ENCODE assay signal across 8 cellular contexts in genomic region chr1:19596065-19596718, GRCh38. TPM values are rescaled to one million over a fixed set of nuclear protein-coding genes. Genes with fewer than 3 reads are reported as not detected.
DNase-seq lines count a peak whose midpoint lies in the region; ATAC-seq and TF ChIP-seq lines count a peak whose summit lies in the region.

No MANE protein-coding gene starts in this region.

- H3K36me3 ChIP-seq in IMR-90 (ENCODE audit: control insufficient read depth, insufficient read depth, low read length) = no peaks in the 10 kb centered on the region
- no peaks in the 10 kb centered on the region for H3K36me3 ChIP-seq in parathyroid adenoma (ENCODE audit: control insufficient read depth, insufficient read depth, low read length)

- peak overlapping the region; percentile 34 for H3K14ac ChIP-seq in IMR-90 (replicated peaks; ENCODE audit: low read depth, low read length)

- H3K18ac ChIP-seq in IMR-90 (ENCODE audit: low read depth, low read length) = peak overlapping the region; percentile 56

- H4K20me1 ChIP-seq in IMR-90 (ENCODE audit: insufficient read depth, low read length) = peaks cover 18% of the 10 kb centered on the region

- peak overlapping the region; percentile 52; the same call in 1 of the 2 replicates for H3K23ac ChIP-seq in IMR-90 (ENCODE audit: low read depth, low read length)

- peaks cover 33% of the 10 kb centered on the region for H3K79me2 ChIP-seq in parathyroid adenoma

- H2AFZ ChIP-seq in IMR-90 (replicated peaks; ENCODE audit: low read length, poor library complexity) (peak overlapping the region; percentile 89), parathyroid adenoma (peak overlapping the region; percentile 86)

- H3K27ac Mint-ChIP-seq in activated CD4-positive, alpha-beta memory T cell treated with anti-CD3 and anti-CD28 coated beads, Interleukin-2, amount 10 ng/mL, durations not matched to agents 7 days and 5 days = peak overlapping the region; percentile 99

- peaks cover 26% of the 10 kb centered on the region for H3K36me3 Mint-ChIP-seq in activated CD4-positive, alpha-beta memory T cell treated with anti-CD3 and anti-CD28 coated beads, Interleukin-2, amount 10 ng/mL, durations not matched to agents 7 days and 5 days (ENCODE audit: low read depth)

- peaks cover 4% of the 10 kb centered on the region for H3K27me3 Mint-ChIP-seq in activated CD4-positive, alpha-beta memory T cell treated with anti-CD3 and anti-CD28 coated beads, Interleukin-2, amount 10 ng/mL, durations not matched to agents 7 days and 5 days

- no peak for TF ChIP-seq CTCF in IMR-90 (conservative IDR thresholded peaks at IDR 0.05; ENCODE audit: low read depth, low read length)
- no peak for TF ChIP-seq CTCF in parathyroid adenoma (IDR thresholded peaks at IDR 0.05)

- peak overlapping the region; percentile 8; the same call in 1 of the 2 replicates for H2BK120ac ChIP-seq in IMR-90 (ENCODE audit: low read depth, low read length)

- H3K9me1 ChIP-seq in IMR-90 (ENCODE audit: insufficient read depth, low read length) = peaks cover 5% of the 10 kb centered on the region

- H3K4me3 Mint-ChIP-seq in activated CD4-positive, alpha-beta memory T cell treated with anti-CD3 and anti-CD28 coated beads, Interleukin-2, amount 10 ng/mL, durations not matched to agents 7 days and 5 days = peak overlapping the region; percentile 95

- no peaks in the 10 kb centered on the region for H3K4me1 ChIP-seq in IMR-90 (ENCODE audit: control insufficient read depth, insufficient read depth, low read length)
- peaks cover 8% of the 10 kb centered on the region for H3K4me1 ChIP-seq in parathyroid adenoma

- ATAC-seq in IMR-90 (ENCODE audit: low read depth) (peak; percentile 35), HG03097 (IDR thresholded peaks at IDR 0.05; ENCODE audit: low FRiP score, unreplicated experiment) (no peak), GM18909 (IDR thresholded peaks at IDR 0.05; ENCODE audit: poor library complexity, unreplicated experiment) (no peak)

- H3K27ac ChIP-seq in IMR-90 (ENCODE audit: insufficient read depth, low read length) (peak overlapping the region; percentile 71), parathyroid adenoma (peak overlapping the region; percentile 99)

- BruUV-seq in IMR-90 (replicated peaks; lab: Mats Ljungman, UMichigan) = no TSS peak

- dilution Hi-C loops in IMR-90 (cut with HindIII; ENCODE audit: low sequenced_read_pairs, unreplicated experiment) = no loop called here

- H3K9me3 ChIP-seq in IMR-90 (ENCODE audit: control insufficient read depth, insufficient read depth, low read length) (no peaks in the 10 kb centered on the region), parathyroid adenoma (ENCODE audit: control insufficient read depth, low read length) (no peaks in the 10 kb centered on the region)

- TF ChIP-seq POLR2A in IMR-90 (IDR thresholded peaks at IDR 0.05; ENCODE audit: low read depth, low read length) = no peak

- H3K9me3 Mint-ChIP-seq in activated CD4-positive, alpha-beta memory T cell treated with anti-CD3 and anti-CD28 coated beads, Interleukin-2, amount 10 ng/mL, durations not matched to agents 7 days and 5 days = no peaks in the 10 kb centered on the region

- H4K8ac ChIP-seq in IMR-90 (ENCODE audit: low read depth in 2 of 2, low read length in 2 of 2) = peak overlapping the region; percentile 79 to 87

- H3K4me3 ChIP-seq in IMR-90 (ENCODE audit: insufficient read depth, low read depth, low read length) = peak overlapping the region; percentile 72
- H3K4me3 ChIP-seq in parathyroid adenoma (ENCODE audit: low read depth, low read length) = peak overlapping the region; percentile 88

- 0 out of 2 replicates have a peak overlapping the region, but pooled peaks have one; percentile 1 for H2AK5ac ChIP-seq in IMR-90 (ENCODE audit: low read depth, low read length)

- H3K56ac ChIP-seq in IMR-90 (ENCODE audit: extremely low read depth, insufficient read depth, low read length) = peak overlapping the region; percentile 60

- intact Hi-C loops in IMR-90 (cut with micrococcal nuclease) = loop anchor here (2.0 to 5.0 kb wide), 3 partner anchors 49 to 199 kb away; partner anchors contain the start of genes CAPZB and NBL1

- peak; percentile 71 for DNase-seq in COLO668 (lab: John Stamatoyannopoulos, UW; ENCODE audit: unreplicated experiment)
- DNase-seq in IMR-90 = peak; percentile 28
- no peak for DNase-seq in activated CD4-positive, alpha-beta memory T cell treated with anti-CD3 and anti-CD28 coated beads, Interleukin-2, amount 10 ng/mL, durations not matched to agents 7 days and 5 days
- DNase-seq in glomerular endothelial cell (ENCODE audit: extremely low read depth, low read depth, low spot score) = peak; percentile 7
- no peak for DNase-seq in cerebellar nuclear complex (lab: John Stamatoyannopoulos, UW)

- H2BK5ac ChIP-seq in IMR-90 (ENCODE audit: low read depth, low read length, poor library complexity, severe bottlenecking) = peak overlapping the region; percentile 55

- peak overlapping the region; percentile 59 for H3K4ac ChIP-seq in IMR-90 (ENCODE audit: low read depth, low read length)

- no peaks in the 10 kb centered on the region for H3K27me3 ChIP-seq in IMR-90 (ENCODE audit: control insufficient read depth, insufficient read depth, low read length)
- H3K27me3 ChIP-seq in parathyroid adenoma (ENCODE audit: control insufficient read depth, insufficient read depth, low read length) = no peaks in the 10 kb centered on the region

- 8% methylated on average over 4 of the region's 11 CpGs; no CpG with 5 or more reads in 1 of the 2 experiments for WGBS in IMR-90 (ENCODE audit: extremely low coverage in 2 of 2, insufficient read length in 1 of 2), 2 experiments

- peaks cover 9 to 37% of the 10 kb centered on the region in 2 experiments; a peak in 3 of 4 replicates for H3K79me1 ChIP-seq in IMR-90 (ENCODE audit: low read depth in 1 of 2, low read length in 2 of 2)

- in situ Hi-C loops in IMR-90 (cut with MboI; ENCODE audit: low sequenced_read_pairs) = no loop called here

- CTCF ChIA-PET in IMR-90 (lab: Yijun Ruan, JAX) = no interaction called here
- CTCF ChIA-PET in activated CD4-positive, alpha-beta memory T cell treated with anti-CD3 and anti-CD28 coated beads, Interleukin-2, amount 10 ng/mL, durations not matched to agents 7 days and 5 days (lab: Charles Lee) = interaction anchor here (0.5 to 2.3 kb wide), 11 partner anchors 12 to 205 kb away, joined by 3 to 7 read pairs (median 5); no protein-coding TSS in a partner anchor

- H3K9ac ChIP-seq in IMR-90 (ENCODE audit: low read depth, low read length) (peak overlapping the region; percentile 62), parathyroid adenoma (peak overlapping the region; percentile 28)

- peak overlapping the region; percentile 91 for H2AK9ac ChIP-seq in IMR-90 (replicated peaks; ENCODE audit: low read depth, low read length, poor library complexity)

- TF ChIP-seq RAD21 in IMR-90 (IDR thresholded peaks at IDR 0.05; ENCODE audit: low read length) = no peak

- H3K4me1 Mint-ChIP-seq in activated CD4-positive, alpha-beta memory T cell treated with anti-CD3 and anti-CD28 coated beads, Interleukin-2, amount 10 ng/mL, durations not matched to agents 7 days and 5 days = peaks cover 45% of the 10 kb centered on the region

- H2BK15ac ChIP-seq in IMR-90 (ENCODE audit: low read depth, low read length) = peak overlapping the region; percentile 3; the same call in 2 of the 3 replicates

- peak overlapping the region; percentile 37 for H4K91ac ChIP-seq in IMR-90 (ENCODE audit: insufficient read depth, low read depth, low read length)

- H3K4me2 ChIP-seq in IMR-90 (ENCODE audit: low read depth, low read length) (peak overlapping the region; percentile 94), parathyroid adenoma (ENCODE audit: low read length) (peak overlapping the region; percentile 62)

- POLR2A ChIA-PET in IMR-90 (lab: Charles Lee; ENCODE audit: unreplicated experiment) = no interaction called here
- POLR2A ChIA-PET in activated CD4-positive, alpha-beta memory T cell treated with anti-CD3 and anti-CD28 coated beads, Interleukin-2, amount 10 ng/mL, durations not matched to agents 7 days and 5 days (lab: Charles Lee) = interaction anchor here (1.0 to 4.5 kb wide), 14 partner anchors 11 to 284 kb away, joined by 3 to 44 read pairs (median 6); partner anchors contain the start of genes AKR7A2, CAPZB, NBL1 and SLC66A1

- no peak overlapping the region for H2BK20ac ChIP-seq in IMR-90 (ENCODE audit: low read depth, low read length)

- peak overlapping the region; percentile 86 for H4K5ac ChIP-seq in IMR-90 (ENCODE audit: low read depth, low read length)

TF ChIP-seq in IMR-90, 13 proteins besides CTCF, POLR2A, EP300 and RAD21:
- TF ChIP-seq BHLHE40 (IDR thresholded peaks at IDR 0.05; ENCODE audit: low read depth, low read length) (peak; percentile 11; the same call in 1 of the 2 replicates), SMC3 (IDR thresholded peaks at IDR 0.05; ENCODE audit: low read depth, low read length) (no peak)

RNA-seq across cellular contexts. Expression of gene NBL1, which starts 47.9 kb away (rescaled TPM):
- total RNA-seq in IMR-90 (2012; rRNA removed) (12.5 and 14.0 TPM in 2 replicates), glomerular endothelial cell (66.4 and 72.9 TPM in 2 replicates)
- polyA plus RNA-seq in IMR-90 (2012; rRNA removed) = 54.2 and 62.7 TPM in 2 replicates
- 30.4 and 44.0 TPM in 2 replicates for polyA plus RNA-seq in IMR-90 (2012; cell fraction: cytosol; rRNA removed)
- polyA plus RNA-seq in IMR-90 (2012; cell fraction: nucleus; rRNA removed; ENCODE audit: low replicate concordance) = 13.3 and 30.2 TPM in 2 replicates
- total RNA-seq in activated CD4-positive, alpha-beta memory T cell treated with anti-CD3 and anti-CD28 coated beads, Interleukin-2, amount 10 ng/mL, durations not matched to agents 7 days and 5 days = 10 to 100 TPM; 25.4 to 29.8 TPM

Comparison
In these comparisons a context has a peak if more than half of its experiments do, and no peak if none do; other contexts are left out.
1. DNase-seq: peak in COLO668 (single experiment), IMR-90 (single experiment) and glomerular endothelial cell (single experiment); none in activated CD4-positive, alpha-beta memory T cell treated with anti-CD3 and anti-CD28 coated beads, Interleukin-2, amount 10 ng/mL, durations not matched to agents 7 days and 5 days (single experiment) and cerebellar nuclear complex (0 of 2).